17 cellular contexts compared by ENCODE assay signal in genomic region chr5:136891175-136891574, GRCh38.
"Had no signal": no experiment of that assay in that cellular context is flagged by ENCODE, and none has a peak within 500 bp of the region (broad histone marks: within the 10 kb centered on the region; RNA-seq: fewer than 3 reads in every experiment).

No MANE protein-coding gene starts in this region.

- H3K4me1 ChIP-seq: body of pancreas, sigmoid colon, spleen, upper lobe of left lung had no signal

- H3K36me3 Mint-ChIP-seq: activated naive CD8-positive, alpha-beta T cell treated with anti-CD3 and anti-CD28 coated beads for 36 hours; natural killer cell treated with Interleukin-12 subunit alpha and Interleukin-12 subunit beta and Interleukin-15 and Interleukin-18, amount 100 ng/mL, for 72 hours had no signal

- H3K9me3 Mint-ChIP-seq: activated T-helper 1 cell treated with anti-CD3 and anti-CD28 coated beads, Interleukin-12 subunit alpha, Interleukin-12 subunit beta, Interleukin-2, Interleukin-4 antibody, amounts not matched to agents 30 ng/mL and 10 ng/mL and 1 ng/mL, durations not matched to agents 14 hours and 24 hours and 36 hours had no signal

- H3K27me3 Mint-ChIP-seq: activated naive CD8-positive, alpha-beta T cell treated with anti-CD3 and anti-CD28 coated beads for 36 hours; central memory CD8-positive, alpha-beta T cell; natural killer cell treated with Interleukin-12 subunit alpha and Interleukin-12 subunit beta and Interleukin-15 and Interleukin-18, amount 100 ng/mL, for 72 hours; stimulated activated naive CD8-positive, alpha-beta T cell treated with anti-CD3 and anti-CD28 coated beads, Interleukin-15, amount 100 ng/mL, for 72 hours had no signal

- DNase-seq: activated CD4-positive, CD25-positive, alpha-beta regulatory T cell treated with anti-CD3 and anti-CD28 coated beads, Interleukin-2, amount 50 U/mL, for 72 hours; activated naive CD8-positive, alpha-beta T cell treated with anti-CD3 and anti-CD28 coated beads for 36 hours; amygdala; body of pancreas; cortex of kidney; effector memory CD4-positive, alpha-beta T cell; kidney glomerular epithelial cell; left ventricle myocardium superior; sigmoid colon; spleen; stimulated activated naive CD8-positive, alpha-beta T cell treated with anti-CD3 and anti-CD28 coated beads, Interleukin-15, amount 100 ng/mL, for 72 hours; T-helper 1 cell; T1000; upper lobe of left lung had no signal

- H3K4me3 ChIP-seq: body of pancreas, sigmoid colon, spleen, upper lobe of left lung had no signal

- ATAC-seq: body of pancreas; left ventricle myocardium superior; natural killer cell treated with Interleukin-12 subunit alpha and Interleukin-12 subunit beta and Interleukin-15 and Interleukin-18, amount 100 ng/mL, for 72 hours; stimulated activated naive CD8-positive, alpha-beta T cell treated with anti-CD3 and anti-CD28 coated beads, Interleukin-15, amount 100 ng/mL, for 72 hours had no signal

- H3K9me3 ChIP-seq: body of pancreas, sigmoid colon, spleen, upper lobe of left lung had no signal

- H3K27ac Mint-ChIP-seq: activated naive CD8-positive, alpha-beta T cell treated with anti-CD3 and anti-CD28 coated beads for 36 hours; activated T-helper 1 cell treated with anti-CD3 and anti-CD28 coated beads, Interleukin-12 subunit alpha, Interleukin-12 subunit beta, Interleukin-2, Interleukin-4 antibody, amounts not matched to agents 30 ng/mL and 10 ng/mL and 1 ng/mL, durations not matched to agents 14 hours and 24 hours and 36 hours; natural killer cell treated with Interleukin-12 subunit alpha and Interleukin-12 subunit beta and Interleukin-15 and Interleukin-18, amount 100 ng/mL, for 72 hours; stimulated activated naive CD8-positive, alpha-beta T cell treated with anti-CD3 and anti-CD28 coated beads, Interleukin-15, amount 100 ng/mL, for 72 hours had no signal

- H3K27ac ChIP-seq: body of pancreas, sigmoid colon, spleen, upper lobe of left lung had no signal

- H3K36me3 ChIP-seq: sigmoid colon, spleen, upper lobe of left lung had no signal

- H3K4me3 Mint-ChIP-seq: activated naive CD8-positive, alpha-beta T cell treated with anti-CD3 and anti-CD28 coated beads for 36 hours; activated T-helper 1 cell treated with anti-CD3 and anti-CD28 coated beads, Interleukin-12 subunit alpha, Interleukin-12 subunit beta, Interleukin-2, Interleukin-4 antibody, amounts not matched to agents 30 ng/mL and 10 ng/mL and 1 ng/mL, durations not matched to agents 14 hours and 24 hours and 36 hours; central memory CD8-positive, alpha-beta T cell; natural killer cell treated with Interleukin-12 subunit alpha and Interleukin-12 subunit beta and Interleukin-15 and Interleukin-18, amount 100 ng/mL, for 72 hours; stimulated activated naive CD8-positive, alpha-beta T cell treated with anti-CD3 and anti-CD28 coated beads, Interleukin-15, amount 100 ng/mL, for 72 hours had no signal

- H3K4me1 Mint-ChIP-seq: activated naive CD8-positive, alpha-beta T cell treated with anti-CD3 and anti-CD28 coated beads for 36 hours; central memory CD8-positive, alpha-beta T cell; stimulated activated naive CD8-positive, alpha-beta T cell treated with anti-CD3 and anti-CD28 coated beads, Interleukin-15, amount 100 ng/mL, for 72 hours had no signal

- H3K27me3 ChIP-seq: body of pancreas, sigmoid colon, spleen, upper lobe of left lung had no signal
